Comparison of ENCODE assay signal across 18 cellular contexts in the genomic region with DNA sequence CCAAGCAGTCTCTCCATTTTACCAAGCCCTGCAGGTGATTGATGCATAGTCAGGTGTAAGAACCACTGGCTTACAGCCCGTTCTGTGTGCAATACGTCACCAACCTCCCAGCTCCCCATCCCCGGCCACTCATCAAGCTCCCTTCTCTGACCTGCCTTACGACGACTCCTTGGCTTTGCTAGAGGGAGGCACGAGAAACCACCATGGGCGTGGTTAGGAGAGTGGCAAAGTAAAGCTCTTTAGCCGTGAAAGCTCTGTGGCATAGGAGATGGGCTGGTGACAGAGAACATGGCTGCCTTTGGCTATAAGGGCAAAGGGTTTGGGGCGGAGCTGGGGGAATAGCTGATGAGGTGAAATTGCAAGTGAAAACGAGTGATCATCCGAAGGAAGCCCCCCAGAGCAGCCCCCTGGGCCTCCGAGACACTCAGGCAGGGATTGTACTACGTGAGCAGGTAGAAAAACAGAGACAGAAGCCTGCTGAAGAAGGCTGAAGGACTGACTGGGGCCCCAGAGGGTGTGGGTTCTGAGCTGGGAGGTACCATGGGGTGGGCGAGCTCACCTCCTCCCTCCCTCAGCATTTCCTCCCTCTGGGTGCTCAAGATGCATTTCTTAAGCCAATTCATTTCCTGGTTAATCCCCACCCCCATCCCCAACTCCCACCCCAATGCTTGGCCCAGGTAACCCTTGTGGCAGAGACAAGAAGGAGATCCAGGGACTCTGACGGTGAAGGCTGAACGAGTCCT.
DNase-seq lines count a peak whose midpoint lies in the region; TF ChIP-seq lines count a peak whose summit lies in the region.
"Had no signal": no experiment of that assay in that cellular context is flagged by ENCODE, and none has a peak within 500 bp of the region (broad histone marks: within the 10 kb centered on the region; RNA-seq: fewer than 3 reads in every experiment).

No MANE protein-coding gene starts in this region.

- no peak overlapping the region for H3K27ac Mint-ChIP-seq in H9
- H3K27ac Mint-ChIP-seq in activated naive CD8-positive, alpha-beta T cell treated with anti-CD3 and anti-CD28 coated beads for 36 hours: no peak overlapping the region
- H3K27ac Mint-ChIP-seq: CD8-positive, alpha-beta memory T cell had no signal

- H2BK12ac ChIP-seq in H9 (ENCODE audit: insufficient read length, low read depth, low read length) (no peak overlapping the region), neuronal stem cell (ENCODE audit: low read length) (no peak overlapping the region)

- H3K14ac ChIP-seq in H9 (ENCODE audit: insufficient read depth, low read length) (peak overlapping the region; percentile 34; the same call in 1 of the 2 replicates), neuronal stem cell (ENCODE audit: low read length) (no peak overlapping the region)

- DNase-seq in H9: no peak
- no peak for DNase-seq in activated naive CD8-positive, alpha-beta T cell treated with anti-CD3 and anti-CD28 coated beads for 36 hours
- DNase-seq in neuronal stem cell (ENCODE audit: low spot score): no peak
- no peak for DNase-seq in NCI-H2196 (lab: John Stamatoyannopoulos, UW; ENCODE audit: unreplicated experiment)
- no peak for DNase-seq in dedifferentiated amniotic fluid mesenchymal stem cell (ENCODE audit: extremely low spot score)
- no peak for DNase-seq in hypothalamus (lab: John Stamatoyannopoulos, UW)
- DNase-seq in stimulated activated CD4-positive, alpha-beta T cell treated with anti-CD3 and anti-CD28 coated beads, Interleukin-2, amount 100 ng/mL, for 24 hours: no peak
- DNase-seq: CD8-positive, alpha-beta memory T cell; MG63; NCI-H1048; NCI-H1436; NCI-H1930; NCI-H446 treated with DMSO at 0.1 percent for 48 hours; SHP77 treated with DMSO at 0.1 percent for 48 hours; SK-N-SH had no signal

- H3K4ac ChIP-seq in H9 (ENCODE audit: low read depth, low read length): no peak overlapping the region
- H3K4ac ChIP-seq in neuronal stem cell (ENCODE audit: low read length): no peak overlapping the region

- peaks cover 19% of the 10 kb centered on the region in 2 experiments for H3K4me1 Mint-ChIP-seq in H9
- peaks cover 9% of the 10 kb centered on the region for H3K4me1 Mint-ChIP-seq in activated naive CD8-positive, alpha-beta T cell treated with anti-CD3 and anti-CD28 coated beads for 36 hours
- H3K4me1 Mint-ChIP-seq: CD8-positive, alpha-beta memory T cell had no signal

- no peak overlapping the region for H2BK5ac ChIP-seq in H9 (ENCODE audit: insufficient read length, low read length)
- H2BK5ac ChIP-seq in neuronal stem cell (ENCODE audit: low read length): no peak overlapping the region

- H3K18ac ChIP-seq in H9 (ENCODE audit: insufficient read length, low read depth, low read length): no peak overlapping the region
- H3K18ac ChIP-seq in neuronal stem cell (ENCODE audit: low read length): peak overlapping the region; percentile 54

- no peak for TF ChIP-seq CTCF in H9 (conservative IDR thresholded peaks at IDR 0.05)

- H4K91ac ChIP-seq in H9 (ENCODE audit: insufficient read length, low read depth, low read length) (no peak overlapping the region), neuronal stem cell (ENCODE audit: low read depth, low read length, poor library complexity) (no peak overlapping the region)

- H2BK15ac ChIP-seq in H9 (ENCODE audit: low read depth, low read length) (no peak overlapping the region), neuronal stem cell (ENCODE audit: low read length) (peak overlapping the region; percentile 8)

- H3K4me3 Mint-ChIP-seq in H9: no peak overlapping the region
- H3K4me3 Mint-ChIP-seq in activated naive CD8-positive, alpha-beta T cell treated with anti-CD3 and anti-CD28 coated beads for 36 hours: peak overlapping the region; percentile 16
- H3K4me3 Mint-ChIP-seq: CD8-positive, alpha-beta memory T cell had no signal

- H3K4me3 ChIP-seq in BLaER1 (no peak overlapping the region), neuronal stem cell (ENCODE audit: low read length in 2 of 2) (no peak overlapping the region)
- H3K4me3 ChIP-seq: A549, MG63 had no signal

- no peaks in the 10 kb centered on the region; a peak in 1 of 5 replicates for H3K9me3 Mint-ChIP-seq in H9
- no peaks in the 10 kb centered on the region for H3K9me3 Mint-ChIP-seq in activated naive CD8-positive, alpha-beta T cell treated with anti-CD3 and anti-CD28 coated beads for 36 hours
- H3K9me3 Mint-ChIP-seq: CD8-positive, alpha-beta memory T cell had no signal

- H3K9ac ChIP-seq in BLaER1 (no peak overlapping the region), H9 (ENCODE audit: extremely low read depth, insufficient read length, low read length) (no peak overlapping the region), neuronal stem cell (ENCODE audit: low read depth, low read length, poor library complexity) (no peak overlapping the region)
- H3K9ac ChIP-seq: KMS-11, SK-N-SH had no signal

- no peaks in the 10 kb centered on the region for H3K27me3 ChIP-seq in BLaER1
- no peaks in the 10 kb centered on the region for H3K27me3 ChIP-seq in H9 (ENCODE audit: insufficient read depth, low read length)
- H3K27me3 ChIP-seq in neuronal stem cell (ENCODE audit: control insufficient read depth in 3 of 3, insufficient read depth in 3 of 3, low read depth in 1 of 3, low read length in 3 of 3): no peaks in the 10 kb centered on the region
- H3K27me3 ChIP-seq: MG63 had no signal

- H4K20me1 ChIP-seq in BLaER1: no peaks in the 10 kb centered on the region
- no peaks in the 10 kb centered on the region for H4K20me1 ChIP-seq in H9 (ENCODE audit: control insufficient read depth, insufficient read depth, insufficient read length)

- WGBS in H9 (ENCODE audit: extremely low coverage, insufficient read length, low lambda C conversion rate): no CpG with 5 or more reads among the region's 16 CpGs
- WGBS in neuronal stem cell (ENCODE audit: extremely low coverage in 2 of 2, insufficient read length in 2 of 2, insufficient replicate concordance in 1 of 2), 2 donors: no CpG with 5 or more reads among the region's 16 CpGs

- no peak overlapping the region for H2AFZ ChIP-seq in H9 (ENCODE audit: low read length)
- no peak overlapping the region for H2AFZ ChIP-seq in neuronal stem cell (ENCODE audit: low read length)

- H3K27me3 Mint-ChIP-seq in H9 (ENCODE audit: low read depth): peaks cover 9% of the 10 kb centered on the region
- peaks cover 3% of the 10 kb centered on the region for H3K27me3 Mint-ChIP-seq in activated naive CD8-positive, alpha-beta T cell treated with anti-CD3 and anti-CD28 coated beads for 36 hours

- H3K9me3 ChIP-seq in BLaER1 (no peaks in the 10 kb centered on the region), H9 (ENCODE audit: control insufficient read depth, low read depth, low read length) (no peaks in the 10 kb centered on the region), neuronal stem cell (replicated peaks in 1 of 2; ENCODE audit: control insufficient read depth in 2 of 2, insufficient read depth in 1 of 2, low read depth in 1 of 2, low read length in 2 of 2) (no peaks in the 10 kb centered on the region)
- H3K9me3 ChIP-seq: A549, MG63, SK-N-SH had no signal

- H3K36me3 ChIP-seq in BLaER1 (no peaks in the 10 kb centered on the region), neuronal stem cell (replicated peaks in 1 of 2; ENCODE audit: control insufficient read depth in 2 of 2, insufficient read depth in 2 of 2, low read length in 2 of 2) (no peaks in the 10 kb centered on the region)
- H3K36me3 ChIP-seq: MG63 had no signal

- H2BK120ac ChIP-seq in H9 (ENCODE audit: low read depth, low read length, poor library complexity, severe bottlenecking): no peak overlapping the region
- no peak overlapping the region for H2BK120ac ChIP-seq in neuronal stem cell (ENCODE audit: low read depth, low read length)

- no peaks in the 10 kb centered on the region for H3K36me3 Mint-ChIP-seq in H9 (ENCODE audit: insufficient read depth in 1 of 3, low read depth in 3 of 3)
- no peaks in the 10 kb centered on the region for H3K36me3 Mint-ChIP-seq in activated naive CD8-positive, alpha-beta T cell treated with anti-CD3 and anti-CD28 coated beads for 36 hours
- H3K36me3 Mint-ChIP-seq: CD8-positive, alpha-beta memory T cell had no signal

- H2BK20ac ChIP-seq in H9 (ENCODE audit: low read depth, low read length, poor library complexity, severe bottlenecking): no peak overlapping the region

- H4K8ac ChIP-seq in H9 (replicated peaks; ENCODE audit: insufficient read length, low read depth, low read length): no peak overlapping the region
- no peak overlapping the region for H4K8ac ChIP-seq in neuronal stem cell (ENCODE audit: low read depth, low read length)

- H3K56ac ChIP-seq in H9 (ENCODE audit: insufficient read length, low read depth, low read length): no peak overlapping the region

- H3K79me1 ChIP-seq in H9 (ENCODE audit: insufficient read depth, low read depth, low read length, poor library complexity, severe bottlenecking) (no peaks in the 10 kb centered on the region), neuronal stem cell (ENCODE audit: low read depth, low read length) (no peaks in the 10 kb centered on the region)

- peak overlapping the region; percentile 66 for H3K4me2 ChIP-seq in BLaER1
- no peak overlapping the region for H3K4me2 ChIP-seq in H9 (ENCODE audit: insufficient read depth, insufficient read length, low read length)
- H3K4me2 ChIP-seq in neuronal stem cell (ENCODE audit: insufficient read depth, low read length, poor library complexity, severe bottlenecking): no peak overlapping the region
- H3K4me2 ChIP-seq: A549, KMS-11, SK-N-SH had no signal

- no peak overlapping the region for H2AK5ac ChIP-seq in H9 (ENCODE audit: insufficient read length, low read length)
- H2AK5ac ChIP-seq in neuronal stem cell (ENCODE audit: low read depth, low read length): peak overlapping the region; percentile 15

- H3K27ac ChIP-seq in BLaER1: no peak overlapping the region
- H3K27ac ChIP-seq in H9 (ENCODE audit: insufficient read length, low read depth, low read length): no peak overlapping the region
- no peak overlapping the region for H3K27ac ChIP-seq in neuronal stem cell (replicated peaks; ENCODE audit: low read length)
- H3K27ac ChIP-seq: A549, KMS-11 had no signal

- no peak overlapping the region for H3K23ac ChIP-seq in H9 (ENCODE audit: insufficient read length, low read depth, low read length)
- H3K23ac ChIP-seq in neuronal stem cell (ENCODE audit: low read depth, low read length, poor library complexity): no peak overlapping the region

- H3K23me2 ChIP-seq in H9 (ENCODE audit: insufficient read length, low read depth, low read length, poor library complexity, severe bottlenecking): no peaks in the 10 kb centered on the region

- no peak overlapping the region for H3T11ph ChIP-seq in H9 (ENCODE audit: low read length)

- H3K4me1 ChIP-seq in BLaER1 (peaks cover 30% of the 10 kb centered on the region), H9 (ENCODE audit: insufficient read depth, low read length) (no peaks in the 10 kb centered on the region), neuronal stem cell (ENCODE audit: control insufficient read depth in 2 of 2, insufficient read depth in 1 of 2, low read depth in 1 of 2, low read length in 2 of 2) (peaks cover 0 to 18% of the 10 kb centered on the region in 2 donors)
- H3K4me1 ChIP-seq: A549 had no signal

- no peaks in the 10 kb centered on the region for H3K79me2 ChIP-seq in H9 (ENCODE audit: insufficient read depth, low read length)

- H4K5ac ChIP-seq in H9 (ENCODE audit: insufficient read length, low read depth, low read length): no peak overlapping the region
